Comparison of ENCODE assay signal across 9 cellular contexts in the genomic region with DNA sequence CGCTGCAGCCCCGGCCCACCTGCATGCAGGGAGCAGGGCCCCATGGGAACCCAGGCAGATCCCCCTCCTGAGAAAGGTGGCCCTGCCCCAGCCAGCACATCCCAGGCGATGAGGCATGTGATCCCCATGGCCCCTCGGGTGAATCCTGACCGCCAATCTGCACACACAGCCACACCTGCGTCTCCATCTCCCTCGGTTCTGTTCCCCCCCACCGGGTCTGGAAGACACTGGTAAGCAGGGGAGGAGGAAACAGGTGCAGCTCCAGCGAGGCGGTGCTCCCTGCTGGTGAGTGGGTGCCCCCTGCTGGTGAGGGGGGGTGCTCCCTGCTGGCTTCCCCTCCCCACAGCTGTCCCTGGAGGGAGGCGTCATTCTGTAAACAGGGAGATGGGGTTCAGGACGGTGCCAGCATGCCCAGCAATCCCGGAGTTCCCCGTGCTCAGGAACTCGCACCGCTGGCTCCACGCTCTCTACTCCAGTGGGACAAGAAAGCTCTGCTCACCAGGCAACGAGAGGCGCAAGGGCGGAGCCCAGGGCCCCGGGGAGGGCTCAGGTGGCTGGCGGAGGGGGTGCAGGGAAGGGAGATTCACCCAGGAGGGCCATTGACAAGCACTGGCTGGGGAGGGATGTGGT. TPM values are rescaled to one million over a fixed set of nuclear protein-coding genes. Genes with fewer than 3 reads are reported as not detected.
DNase-seq lines count a peak whose midpoint lies in the region; ATAC-seq and TF ChIP-seq lines count a peak whose summit lies in the region.
"Had no signal": no experiment of that assay in that cellular context is flagged by ENCODE, and none has a peak within 500 bp of the region (broad histone marks: within the 10 kb centered on the region; RNA-seq: fewer than 3 reads in every experiment).

No MANE protein-coding gene starts in this region.

- peak; percentile 25 for DNase-seq in AG10803 (ENCODE audit: low read depth)
- DNase-seq in LHCN-M2 (ENCODE audit: low read depth), result peak; percentile 36
- DNase-seq in SHP77 treated with DMSO at 0.1 percent for 48 hours (lab: John Stamatoyannopoulos, UW), result peak; percentile 43
- peak; percentile 25 for DNase-seq in activated gamma-delta T cell (lab: John Stamatoyannopoulos, UW)
- DNase-seq in head of caudate nucleus, result peak; percentile 43 to 85 (median 70)
- DNase-seq in putamen (ENCODE audit: low spot score), result peak; percentile 29

- ATAC-seq in GM19397 (IDR thresholded peaks at IDR 0.05; ENCODE audit: unreplicated experiment) (peak; percentile 65), GM18858 (IDR thresholded peaks at IDR 0.05; ENCODE audit: unreplicated experiment) (no peak)

- intact Hi-C loops in head of caudate nucleus (cut with DNase I), result no loop called here

- TF ChIP-seq CTCF in AG10803 (conservative IDR thresholded peaks at IDR 0.05; ENCODE audit: low read length), result peak; percentile 65

- no peak overlapping the region for H3K4me3 ChIP-seq in AG10803 (ENCODE audit: low read length)
- H3K4me3 ChIP-seq: skin epidermis had no signal

RNA-seq across cellular contexts. Expression of gene SLC12A7, which starts 28.4 kb away (rescaled TPM):
- total RNA-seq in LHCN-M2 (2014; rRNA removed), result 2.5 and 5.5 TPM in 2 replicates
- 0.16 TPM for polyA plus RNA-seq in LHCN-M2 (2012)
